22 cellular contexts compared by ENCODE assay signal in genomic region chr10:25078659-25079429, GRCh38.
DNase-seq lines count a peak whose midpoint lies in the region; ATAC-seq lines count a peak whose summit lies in the region.
"Had no signal": no experiment of that assay in that cellular context is flagged by ENCODE, and none has a peak within 500 bp of the region (broad histone marks: within the 10 kb centered on the region; RNA-seq: fewer than 3 reads in every experiment).

No MANE protein-coding gene starts in this region.

- no peak overlapping the region for H3K9ac ChIP-seq in adipocyte (ENCODE audit: low read length)

- H3K27ac Mint-ChIP-seq in activated CD4-positive, alpha-beta T cell treated with anti-CD3 and anti-CD28 coated beads for 36 hours, result no peak overlapping the region
- no peak overlapping the region for H3K27ac Mint-ChIP-seq in stimulated activated naive CD8-positive, alpha-beta T cell treated with anti-CD3 and anti-CD28 coated beads, Interleukin-15, amount 100 ng/mL, for 72 hours
- H3K27ac Mint-ChIP-seq: activated CD8-positive, alpha-beta T cell treated with anti-CD3 and anti-CD28 coated beads for 36 hours; activated naive CD8-positive, alpha-beta T cell treated with anti-CD3 and anti-CD28 coated beads, Interleukin-2, amount 10 ng/mL, durations not matched to agents 7 days and 5 days had no signal

- H3K4me1 ChIP-seq in adipocyte (ENCODE audit: control insufficient read depth, insufficient read depth, low read length), result peaks cover 9% of the 10 kb centered on the region
- H3K4me1 ChIP-seq: uterus had no signal

- H3K36me3 ChIP-seq in adipocyte (ENCODE audit: control insufficient read depth, insufficient read depth, low read length, severe bottlenecking), result no peaks in the 10 kb centered on the region
- H3K36me3 ChIP-seq: uterus had no signal

- H3K9me3 Mint-ChIP-seq in activated CD4-positive, alpha-beta T cell treated with anti-CD3 and anti-CD28 coated beads for 36 hours (ENCODE audit: low read depth), result no peaks in the 10 kb centered on the region
- no peaks in the 10 kb centered on the region for H3K9me3 Mint-ChIP-seq in stimulated activated naive CD8-positive, alpha-beta T cell treated with anti-CD3 and anti-CD28 coated beads, Interleukin-15, amount 100 ng/mL, for 72 hours
- H3K9me3 Mint-ChIP-seq: activated CD8-positive, alpha-beta T cell treated with anti-CD3 and anti-CD28 coated beads for 36 hours; activated naive CD8-positive, alpha-beta T cell treated with anti-CD3 and anti-CD28 coated beads, Interleukin-2, amount 10 ng/mL, durations not matched to agents 7 days and 5 days; activated T-cell treated with anti-CD3 and anti-CD28 coated beads, Interleukin-2, amount 50 U/mL, for 4 hours; CD4-positive, alpha-beta memory T cell had no signal

- no peaks in the 10 kb centered on the region for H3K9me3 ChIP-seq in adipocyte (ENCODE audit: control insufficient read depth, low read length)
- H3K9me3 ChIP-seq: uterus had no signal

- POLR2A ChIA-PET in activated CD4-positive, alpha-beta T cell treated with anti-CD3 and anti-CD28 coated beads for 36 hours (lab: Charles Lee), result no interaction called here

- H3K4me3 ChIP-seq in adipocyte (ENCODE audit: low read length), result no peak overlapping the region
- H3K4me3 ChIP-seq: uterus had no signal

- H3K4me1 Mint-ChIP-seq in activated CD4-positive, alpha-beta T cell treated with anti-CD3 and anti-CD28 coated beads for 36 hours, result peaks cover 6% of the 10 kb centered on the region
- peaks cover 12% of the 10 kb centered on the region for H3K4me1 Mint-ChIP-seq in stimulated activated naive CD8-positive, alpha-beta T cell treated with anti-CD3 and anti-CD28 coated beads, Interleukin-15, amount 100 ng/mL, for 72 hours

- CTCF ChIA-PET in activated CD4-positive, alpha-beta T cell treated with anti-CD3 and anti-CD28 coated beads for 36 hours (lab: Charles Lee), result interaction anchor here (1.0 to 1.3 kb wide), 2 partner anchors 12 to 433 kb away, joined by 3 to 5 read pairs; no protein-coding TSS in a partner anchor

- no peaks in the 10 kb centered on the region for H3K36me3 Mint-ChIP-seq in activated CD4-positive, alpha-beta T cell treated with anti-CD3 and anti-CD28 coated beads for 36 hours (ENCODE audit: low read depth)
- H3K36me3 Mint-ChIP-seq: activated naive CD8-positive, alpha-beta T cell treated with anti-CD3 and anti-CD28 coated beads, Interleukin-2, amount 10 ng/mL, durations not matched to agents 7 days and 5 days; CD4-positive, alpha-beta memory T cell had no signal

- peak; percentile 19 to 20 for DNase-seq in activated CD4-positive, alpha-beta T cell treated with anti-CD3 and anti-CD28 coated beads, Interleukin-2, amount 50 U/mL, for 48 hours
- no peak for DNase-seq in activated CD4-positive, alpha-beta T cell treated with anti-CD3 and anti-CD28 coated beads for 36 hours
- DNase-seq in adipocyte (ENCODE audit: low read depth) (peak; percentile 23), left colon (peak; percentile 38 to 40), NCI-H2171 (lab: John Stamatoyannopoulos, UW) (no peak)
- no peak for DNase-seq in stimulated activated naive CD8-positive, alpha-beta T cell treated with anti-CD3 and anti-CD28 coated beads, Interleukin-15, amount 100 ng/mL, for 72 hours
- DNase-seq: ACHN; activated CD8-positive, alpha-beta T cell treated with anti-CD3 and anti-CD28 coated beads for 36 hours; activated naive CD8-positive, alpha-beta T cell treated with anti-CD3 and anti-CD28 coated beads, Interleukin-2, amount 10 ng/mL, durations not matched to agents 7 days and 5 days; activated T-cell treated with anti-CD3 and anti-CD28 coated beads, Interleukin-2, amount 50 U/mL, for 4 hours; CD4-positive, alpha-beta memory T cell; DND-41; HCEC 1CT; IMR-90; mesendoderm; NCI-H1092; NCI-H82; RPMI8226; uterus had no signal

- H3K4me3 Mint-ChIP-seq in activated CD4-positive, alpha-beta T cell treated with anti-CD3 and anti-CD28 coated beads for 36 hours, result no peak overlapping the region
- H3K4me3 Mint-ChIP-seq in stimulated activated naive CD8-positive, alpha-beta T cell treated with anti-CD3 and anti-CD28 coated beads, Interleukin-15, amount 100 ng/mL, for 72 hours, result no peak overlapping the region
- H3K4me3 Mint-ChIP-seq: activated CD8-positive, alpha-beta T cell treated with anti-CD3 and anti-CD28 coated beads for 36 hours; activated naive CD8-positive, alpha-beta T cell treated with anti-CD3 and anti-CD28 coated beads, Interleukin-2, amount 10 ng/mL, durations not matched to agents 7 days and 5 days; activated T-cell treated with anti-CD3 and anti-CD28 coated beads, Interleukin-2, amount 50 U/mL, for 4 hours; CD4-positive, alpha-beta memory T cell had no signal

- intact Hi-C loops in activated CD4-positive, alpha-beta T cell treated with anti-CD3 and anti-CD28 coated beads for 36 hours (cut with DNase I, micrococcal nuclease), result no loop called here
- intact Hi-C loops in left colon (cut with DNase I, micrococcal nuclease), result no loop called here

- ATAC-seq in activated CD4-positive, alpha-beta T cell treated with anti-CD3 and anti-CD28 coated beads for 36 hours, result no peak
- ATAC-seq in left colon (peak; percentile 87), HG03521 (IDR thresholded peaks at IDR 0.05; ENCODE audit: unreplicated experiment) (no peak), GM19035 (IDR thresholded peaks at IDR 0.05; ENCODE audit: unreplicated experiment) (no peak)
- ATAC-seq in stimulated activated naive CD8-positive, alpha-beta T cell treated with anti-CD3 and anti-CD28 coated beads, Interleukin-15, amount 100 ng/mL, for 72 hours, result peak; percentile 20
- ATAC-seq: activated CD8-positive, alpha-beta T cell treated with anti-CD3 and anti-CD28 coated beads for 36 hours; activated T-cell treated with anti-CD3 and anti-CD28 coated beads, Interleukin-2, amount 50 U/mL, for 4 hours; esophagus mucosa had no signal

- peaks cover 14% of the 10 kb centered on the region for H3K27me3 Mint-ChIP-seq in activated CD4-positive, alpha-beta T cell treated with anti-CD3 and anti-CD28 coated beads for 36 hours
- peaks cover 5% of the 10 kb centered on the region for H3K27me3 Mint-ChIP-seq in stimulated activated naive CD8-positive, alpha-beta T cell treated with anti-CD3 and anti-CD28 coated beads, Interleukin-15, amount 100 ng/mL, for 72 hours

- no peaks in the 10 kb centered on the region for H3K27me3 ChIP-seq in adipocyte (replicated peaks; ENCODE audit: control insufficient read depth, insufficient read depth, low read length)
- H3K27me3 ChIP-seq: uterus had no signal

Comparison
In these comparisons a context has a peak if more than half of its experiments do, and no peak if none do; other contexts are left out.
1. DNase-seq: peak in activated CD4-positive, alpha-beta T cell treated with anti-CD3 and anti-CD28 coated beads, Interleukin-2, amount 50 U/mL, for 48 hours (2 of 2), adipocyte (single experiment) and left colon (2 of 2); none in activated CD4-positive, alpha-beta T cell treated with anti-CD3 and anti-CD28 coated beads for 36 hours (single experiment), stimulated activated naive CD8-positive, alpha-beta T cell treated with anti-CD3 and anti-CD28 coated beads, Interleukin-15, amount 100 ng/mL, for 72 hours (0 of 2) and NCI-H2171 (single experiment).
2. ATAC-seq: peak in left colon (single experiment) and stimulated activated naive CD8-positive, alpha-beta T cell treated with anti-CD3 and anti-CD28 coated beads, Interleukin-15, amount 100 ng/mL, for 72 hours (single experiment); none in activated CD4-positive, alpha-beta T cell treated with anti-CD3 and anti-CD28 coated beads for 36 hours (single experiment), HG03521 (single experiment) and GM19035 (single experiment).